ENCODE assay signal across 8 cellular contexts in genomic region chr1:3772715-3773571, GRCh38. TPM values are rescaled to one million over a fixed set of nuclear protein-coding genes. Genes with fewer than 3 reads are reported as not detected.
DNase-seq lines count a peak whose midpoint lies in the region; ATAC-seq and TF ChIP-seq lines count a peak whose summit lies in the region.

Gene SMIM1 (plus strand): TSS chr1:3772749. CDS start chr1:3775374, 2,625 bp downstream.

- H3K27ac Mint-ChIP-seq in WTC11: no peak within 1 kb of the TSS

- no peaks in the 10 kb centered on the region for H3K27me3 ChIP-seq in cardiac muscle cell

- peak within 1 kb of the TSS; percentile 64 for H3K4me3 Mint-ChIP-seq in WTC11

- no peaks in the 10 kb centered on the region for H3K9me3 Mint-ChIP-seq in WTC11

- no peaks in the 10 kb centered on the region for H3K9me3 ChIP-seq in cardiac muscle cell (ENCODE audit: low read depth)

- H3K4me1 Mint-ChIP-seq in WTC11: peaks cover 23% of the 10 kb centered on the region

- H3K36me3 Mint-ChIP-seq in WTC11: no peaks in the 10 kb centered on the region

- ATAC-seq in HG02642 (IDR thresholded peaks at IDR 0.05; ENCODE audit: poor library complexity, unreplicated experiment): peak; percentile 23
- ATAC-seq in WTC11: peak; percentile 0; the same call in 1 of the 2 replicates
- ATAC-seq in HG02610 (IDR thresholded peaks at IDR 0.05; ENCODE audit: unreplicated experiment): no peak

- POLR2A ChIA-PET in WTC11 (lab: Charles Lee): no interaction called here

- H3K27ac ChIP-seq in cardiac muscle cell: peak within 1 kb of the TSS; percentile 27

- H3K27me3 Mint-ChIP-seq in WTC11 (ENCODE audit: low read depth): no peaks in the 10 kb centered on the region; the same call in none of the 2 replicates

- TF ChIP-seq CTCF in WTC11 (IDR thresholded peaks at IDR 0.05) (no peak), cardiac muscle cell (IDR thresholded peaks at IDR 0.05; ENCODE audit: low read depth, low read length) (no peak), retinal pigment epithelial cell (conservative IDR thresholded peaks at IDR 0.05; ENCODE audit: low read depth, low read length) (no peak)

- no peaks in the 10 kb centered on the region for H3K36me3 ChIP-seq in cardiac muscle cell

- H3K4me1 ChIP-seq in cardiac muscle cell (ENCODE audit: low read depth): peaks cover 41% of the 10 kb centered on the region

- peak within 1 kb of the TSS; percentile 45 for H3K4me3 ChIP-seq in cardiac muscle cell
- peak within 1 kb of the TSS; percentile 51 for H3K4me3 ChIP-seq in retinal pigment epithelial cell (ENCODE audit: low read length)

- CTCF ChIA-PET in WTC11 (lab: Charles Lee): interaction anchor here (0.9 to 1.5 kb wide), 4 partner anchors 12 to 55 kb away, joined by 3 to 5 read pairs (median 3); no protein-coding TSS in a partner anchor

- DNase-seq in ELF-1 (ENCODE audit: low read depth, low spot score): peak; percentile 32
- DNase-seq in WTC11 (ENCODE audit: low spot score): no peak
- DNase-seq in cardiac muscle cell (ENCODE audit: low read depth in 1 of 2, low spot score in 1 of 2): no peak
- no peak for DNase-seq in retinal pigment epithelial cell (ENCODE audit: low read depth)
- no peak for DNase-seq in NCI-H446 treated with DMSO at 0.1 percent for 48 hours (lab: John Stamatoyannopoulos, UW)
- no peak for DNase-seq in AG08396 (ENCODE audit: low spot score)

TF ChIP-seq in WTC11, 78 proteins besides CTCF, POLR2A, EP300 and RAD21:
- no peak for TF ChIP-seq ATF6 (CRISPR knock-in tag; IDR thresholded peaks at IDR 0.05)
- 0 out of 2 replicates have a peak, but pooled peaks have one; percentile 30 for TF ChIP-seq CREM (CRISPR knock-in tag; IDR thresholded peaks at IDR 0.05)

RNA-seq across cellular contexts. Expression of gene SMIM1, which starts in this region (rescaled TPM):
- total RNA-seq in WTC11 (2021) (10.2 to 11.1 TPM (median 10.3 TPM) in 3 replicates), cardiac muscle cell (20.9 and 28.4 TPM in 2 replicates)
- 25.8 and 39.3 TPM in 2 replicates for polyA plus RNA-seq in cardiac muscle cell
